In the genomic region with DNA sequence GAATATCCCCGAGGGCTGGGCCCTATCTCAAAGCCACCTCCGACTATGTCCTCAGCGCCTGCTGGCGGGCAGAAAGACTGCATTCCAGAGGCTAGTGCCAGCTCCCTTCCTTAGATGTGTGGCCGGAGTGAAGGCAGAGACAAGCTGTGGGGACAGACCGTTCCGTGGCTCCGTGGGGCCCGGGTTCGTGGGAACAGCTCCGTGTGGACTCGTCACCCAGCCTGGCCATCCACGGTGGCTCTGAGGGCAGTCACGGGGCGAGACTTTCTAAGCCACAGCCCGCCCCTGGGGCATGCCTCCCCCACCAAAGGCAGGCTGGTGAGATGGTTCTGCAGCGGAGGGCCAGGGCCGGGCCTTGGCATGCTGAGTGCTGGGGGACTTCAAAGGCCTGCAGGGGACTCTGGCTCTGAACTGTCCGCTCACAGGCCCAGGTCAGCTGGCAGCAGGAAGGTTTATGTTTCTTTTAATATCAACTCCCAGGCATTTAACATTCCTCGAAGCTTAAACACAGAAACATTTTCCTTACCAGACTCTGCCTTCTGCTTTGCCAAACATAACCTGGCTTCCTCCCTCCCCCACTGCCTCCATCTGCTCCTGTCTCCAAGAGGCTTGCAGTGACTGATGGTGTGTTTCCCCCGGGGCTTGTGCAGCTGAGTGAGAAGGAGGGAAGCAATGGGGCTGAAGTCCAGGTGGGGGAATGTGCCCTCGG, we compare ENCODE assay signal across 1 cellular context.
TF ChIP-seq lines count a peak whose summit lies in the region.

No MANE protein-coding gene starts in this region.

TF ChIP-seq in WTC11, 78 proteins besides CTCF, POLR2A, EP300 and RAD21 (continued from another document):
- TF ChIP-seq, protein P1, sequence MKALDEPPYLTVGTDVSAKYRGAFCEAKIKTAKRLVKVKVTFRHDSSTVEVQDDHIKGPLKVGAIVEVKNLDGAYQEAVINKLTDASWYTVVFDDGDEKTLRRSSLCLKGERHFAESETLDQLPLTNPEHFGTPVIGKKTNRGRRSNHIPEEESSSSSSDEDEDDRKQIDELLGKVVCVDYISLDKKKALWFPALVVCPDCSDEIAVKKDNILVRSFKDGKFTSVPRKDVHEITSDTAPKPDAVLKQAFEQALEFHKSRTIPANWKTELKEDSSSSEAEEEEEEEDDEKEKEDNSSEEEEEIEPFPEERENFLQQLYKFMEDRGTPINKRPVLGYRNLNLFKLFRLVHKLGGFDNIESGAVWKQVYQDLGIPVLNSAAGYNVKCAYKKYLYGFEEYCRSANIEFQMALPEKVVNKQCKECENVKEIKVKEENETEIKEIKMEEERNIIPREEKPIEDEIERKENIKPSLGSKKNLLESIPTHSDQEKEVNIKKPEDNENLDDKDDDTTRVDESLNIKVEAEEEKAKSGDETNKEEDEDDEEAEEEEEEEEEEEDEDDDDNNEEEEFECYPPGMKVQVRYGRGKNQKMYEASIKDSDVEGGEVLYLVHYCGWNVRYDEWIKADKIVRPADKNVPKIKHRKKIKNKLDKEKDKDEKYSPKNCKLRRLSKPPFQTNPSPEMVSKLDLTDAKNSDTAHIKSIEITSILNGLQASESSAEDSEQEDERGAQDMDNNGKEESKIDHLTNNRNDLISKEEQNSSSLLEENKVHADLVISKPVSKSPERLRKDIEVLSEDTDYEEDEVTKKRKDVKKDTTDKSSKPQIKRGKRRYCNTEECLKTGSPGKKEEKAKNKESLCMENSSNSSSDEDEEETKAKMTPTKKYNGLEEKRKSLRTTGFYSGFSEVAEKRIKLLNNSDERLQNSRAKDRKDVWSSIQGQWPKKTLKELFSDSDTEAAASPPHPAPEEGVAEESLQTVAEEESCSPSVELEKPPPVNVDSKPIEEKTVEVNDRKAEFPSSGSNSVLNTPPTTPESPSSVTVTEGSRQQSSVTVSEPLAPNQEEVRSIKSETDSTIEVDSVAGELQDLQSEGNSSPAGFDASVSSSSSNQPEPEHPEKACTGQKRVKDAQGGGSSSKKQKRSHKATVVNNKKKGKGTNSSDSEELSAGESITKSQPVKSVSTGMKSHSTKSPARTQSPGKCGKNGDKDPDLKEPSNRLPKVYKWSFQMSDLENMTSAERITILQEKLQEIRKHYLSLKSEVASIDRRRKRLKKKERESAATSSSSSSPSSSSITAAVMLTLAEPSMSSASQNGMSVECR (CRISPR knock-in tag; IDR thresholded peaks at IDR 0.05; ENCODE audit: borderline replicate concordance) = no peak
- TF ChIP-seq, protein P2, sequence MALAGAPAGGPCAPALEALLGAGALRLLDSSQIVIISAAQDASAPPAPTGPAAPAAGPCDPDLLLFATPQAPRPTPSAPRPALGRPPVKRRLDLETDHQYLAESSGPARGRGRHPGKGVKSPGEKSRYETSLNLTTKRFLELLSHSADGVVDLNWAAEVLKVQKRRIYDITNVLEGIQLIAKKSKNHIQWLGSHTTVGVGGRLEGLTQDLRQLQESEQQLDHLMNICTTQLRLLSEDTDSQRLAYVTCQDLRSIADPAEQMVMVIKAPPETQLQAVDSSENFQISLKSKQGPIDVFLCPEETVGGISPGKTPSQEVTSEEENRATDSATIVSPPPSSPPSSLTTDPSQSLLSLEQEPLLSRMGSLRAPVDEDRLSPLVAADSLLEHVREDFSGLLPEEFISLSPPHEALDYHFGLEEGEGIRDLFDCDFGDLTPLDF (CRISPR knock-in tag; IDR thresholded peaks at IDR 0.05) = no peak
- TF ChIP-seq, protein P3, sequence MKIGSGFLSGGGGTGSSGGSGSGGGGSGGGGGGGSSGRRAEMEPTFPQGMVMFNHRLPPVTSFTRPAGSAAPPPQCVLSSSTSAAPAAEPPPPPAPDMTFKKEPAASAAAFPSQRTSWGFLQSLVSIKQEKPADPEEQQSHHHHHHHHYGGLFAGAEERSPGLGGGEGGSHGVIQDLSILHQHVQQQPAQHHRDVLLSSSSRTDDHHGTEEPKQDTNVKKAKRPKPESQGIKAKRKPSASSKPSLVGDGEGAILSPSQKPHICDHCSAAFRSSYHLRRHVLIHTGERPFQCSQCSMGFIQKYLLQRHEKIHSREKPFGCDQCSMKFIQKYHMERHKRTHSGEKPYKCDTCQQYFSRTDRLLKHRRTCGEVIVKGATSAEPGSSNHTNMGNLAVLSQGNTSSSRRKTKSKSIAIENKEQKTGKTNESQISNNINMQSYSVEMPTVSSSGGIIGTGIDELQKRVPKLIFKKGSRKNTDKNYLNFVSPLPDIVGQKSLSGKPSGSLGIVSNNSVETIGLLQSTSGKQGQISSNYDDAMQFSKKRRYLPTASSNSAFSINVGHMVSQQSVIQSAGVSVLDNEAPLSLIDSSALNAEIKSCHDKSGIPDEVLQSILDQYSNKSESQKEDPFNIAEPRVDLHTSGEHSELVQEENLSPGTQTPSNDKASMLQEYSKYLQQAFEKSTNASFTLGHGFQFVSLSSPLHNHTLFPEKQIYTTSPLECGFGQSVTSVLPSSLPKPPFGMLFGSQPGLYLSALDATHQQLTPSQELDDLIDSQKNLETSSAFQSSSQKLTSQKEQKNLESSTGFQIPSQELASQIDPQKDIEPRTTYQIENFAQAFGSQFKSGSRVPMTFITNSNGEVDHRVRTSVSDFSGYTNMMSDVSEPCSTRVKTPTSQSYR (CRISPR knock-in tag; IDR thresholded peaks at IDR 0.05) = no peak
- TF ChIP-seq ZNF396 (CRISPR knock-in tag; IDR thresholded peaks at IDR 0.05; ENCODE audit: borderline replicate concordance) (no peak), GABPB1 (CRISPR knock-in tag; IDR thresholded peaks at IDR 0.05) (no peak), GTF2I (CRISPR knock-in tag; conservative IDR thresholded peaks at IDR 0.05) (no peak), SMAD4 (CRISPR knock-in tag; IDR thresholded peaks at IDR 0.05) (no peak), OVOL2 (CRISPR knock-in tag; IDR thresholded peaks at IDR 0.05; ENCODE audit: borderline replicate concordance) (no peak), NR2C2 (CRISPR knock-in tag; IDR thresholded peaks at IDR 0.05) (no peak)
- TF ChIP-seq, protein P4, sequence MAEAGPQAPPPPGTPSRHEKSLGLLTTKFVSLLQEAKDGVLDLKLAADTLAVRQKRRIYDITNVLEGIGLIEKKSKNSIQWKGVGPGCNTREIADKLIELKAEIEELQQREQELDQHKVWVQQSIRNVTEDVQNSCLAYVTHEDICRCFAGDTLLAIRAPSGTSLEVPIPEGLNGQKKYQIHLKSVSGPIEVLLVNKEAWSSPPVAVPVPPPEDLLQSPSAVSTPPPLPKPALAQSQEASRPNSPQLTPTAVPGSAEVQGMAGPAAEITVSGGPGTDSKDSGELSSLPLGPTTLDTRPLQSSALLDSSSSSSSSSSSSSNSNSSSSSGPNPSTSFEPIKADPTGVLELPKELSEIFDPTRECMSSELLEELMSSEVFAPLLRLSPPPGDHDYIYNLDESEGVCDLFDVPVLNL (CRISPR knock-in tag; IDR thresholded peaks at IDR 0.05; ENCODE audit: borderline replicate concordance, low read depth) = no peak
- TF ChIP-seq, protein P5, sequence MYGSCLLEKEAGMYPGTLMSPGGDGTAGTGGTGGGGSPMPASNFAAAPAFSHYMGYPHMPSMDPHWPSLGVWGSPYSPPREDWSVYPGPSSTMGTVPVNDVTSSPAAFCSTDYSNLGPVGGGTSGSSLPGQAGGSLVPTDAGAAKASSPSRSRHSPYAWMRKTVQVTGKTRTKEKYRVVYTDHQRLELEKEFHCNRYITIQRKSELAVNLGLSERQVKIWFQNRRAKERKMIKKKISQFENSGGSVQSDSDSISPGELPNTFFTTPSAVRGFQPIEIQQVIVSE (CRISPR knock-in tag; IDR thresholded peaks at IDR 0.05; ENCODE audit: borderline replicate concordance) = no peak
- TF ChIP-seq, protein P6, sequence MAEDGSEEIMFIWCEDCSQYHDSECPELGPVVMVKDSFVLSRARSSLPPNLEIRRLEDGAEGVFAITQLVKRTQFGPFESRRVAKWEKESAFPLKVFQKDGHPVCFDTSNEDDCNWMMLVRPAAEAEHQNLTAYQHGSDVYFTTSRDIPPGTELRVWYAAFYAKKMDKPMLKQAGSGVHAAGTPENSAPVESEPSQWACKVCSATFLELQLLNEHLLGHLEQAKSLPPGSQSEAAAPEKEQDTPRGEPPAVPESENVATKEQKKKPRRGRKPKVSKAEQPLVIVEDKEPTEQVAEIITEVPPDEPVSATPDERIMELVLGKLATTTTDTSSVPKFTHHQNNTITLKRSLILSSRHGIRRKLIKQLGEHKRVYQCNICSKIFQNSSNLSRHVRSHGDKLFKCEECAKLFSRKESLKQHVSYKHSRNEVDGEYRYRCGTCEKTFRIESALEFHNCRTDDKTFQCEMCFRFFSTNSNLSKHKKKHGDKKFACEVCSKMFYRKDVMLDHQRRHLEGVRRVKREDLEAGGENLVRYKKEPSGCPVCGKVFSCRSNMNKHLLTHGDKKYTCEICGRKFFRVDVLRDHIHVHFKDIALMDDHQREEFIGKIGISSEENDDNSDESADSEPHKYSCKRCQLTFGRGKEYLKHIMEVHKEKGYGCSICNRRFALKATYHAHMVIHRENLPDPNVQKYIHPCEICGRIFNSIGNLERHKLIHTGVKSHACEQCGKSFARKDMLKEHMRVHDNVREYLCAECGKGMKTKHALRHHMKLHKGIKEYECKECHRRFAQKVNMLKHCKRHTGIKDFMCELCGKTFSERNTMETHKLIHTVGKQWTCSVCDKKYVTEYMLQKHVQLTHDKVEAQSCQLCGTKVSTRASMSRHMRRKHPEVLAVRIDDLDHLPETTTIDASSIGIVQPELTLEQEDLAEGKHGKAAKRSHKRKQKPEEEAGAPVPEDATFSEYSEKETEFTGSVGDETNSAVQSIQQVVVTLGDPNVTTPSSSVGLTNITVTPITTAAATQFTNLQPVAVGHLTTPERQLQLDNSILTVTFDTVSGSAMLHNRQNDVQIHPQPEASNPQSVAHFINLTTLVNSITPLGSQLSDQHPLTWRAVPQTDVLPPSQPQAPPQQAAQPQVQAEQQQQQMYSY (CRISPR knock-in tag; IDR thresholded peaks at IDR 0.05) = no peak
- TF ChIP-seq, protein P7, sequence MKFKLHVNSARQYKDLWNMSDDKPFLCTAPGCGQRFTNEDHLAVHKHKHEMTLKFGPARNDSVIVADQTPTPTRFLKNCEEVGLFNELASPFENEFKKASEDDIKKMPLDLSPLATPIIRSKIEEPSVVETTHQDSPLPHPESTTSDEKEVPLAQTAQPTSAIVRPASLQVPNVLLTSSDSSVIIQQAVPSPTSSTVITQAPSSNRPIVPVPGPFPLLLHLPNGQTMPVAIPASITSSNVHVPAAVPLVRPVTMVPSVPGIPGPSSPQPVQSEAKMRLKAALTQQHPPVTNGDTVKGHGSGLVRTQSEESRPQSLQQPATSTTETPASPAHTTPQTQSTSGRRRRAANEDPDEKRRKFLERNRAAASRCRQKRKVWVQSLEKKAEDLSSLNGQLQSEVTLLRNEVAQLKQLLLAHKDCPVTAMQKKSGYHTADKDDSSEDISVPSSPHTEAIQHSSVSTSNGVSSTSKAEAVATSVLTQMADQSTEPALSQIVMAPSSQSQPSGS (CRISPR knock-in tag; IDR thresholded peaks at IDR 0.05; ENCODE audit: borderline replicate concordance, low read depth) = no peak
- TF ChIP-seq, protein P8, sequence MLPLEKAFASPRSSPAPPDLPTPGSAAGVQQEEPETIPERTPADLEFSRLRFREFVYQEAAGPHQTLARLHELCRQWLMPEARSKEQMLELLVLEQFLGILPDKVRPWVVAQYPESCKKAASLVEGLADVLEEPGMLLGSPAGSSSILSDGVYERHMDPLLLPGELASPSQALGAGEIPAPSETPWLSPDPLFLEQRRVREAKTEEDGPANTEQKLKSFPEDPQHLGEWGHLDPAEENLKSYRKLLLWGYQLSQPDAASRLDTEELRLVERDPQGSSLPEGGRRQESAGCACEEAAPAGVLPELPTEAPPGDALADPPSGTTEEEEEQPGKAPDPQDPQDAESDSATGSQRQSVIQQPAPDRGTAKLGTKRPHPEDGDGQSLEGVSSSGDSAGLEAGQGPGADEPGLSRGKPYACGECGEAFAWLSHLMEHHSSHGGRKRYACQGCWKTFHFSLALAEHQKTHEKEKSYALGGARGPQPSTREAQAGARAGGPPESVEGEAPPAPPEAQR (CRISPR knock-in tag; IDR thresholded peaks at IDR 0.05) = no peak
